12 cellular contexts compared by ENCODE assay signal in genomic region chr11:12137005-12137690, GRCh38. TPM values are rescaled to one million over a fixed set of nuclear protein-coding genes. Genes with fewer than 3 reads are reported as not detected.
DNase-seq lines count a peak whose midpoint lies in the region; ATAC-seq lines count a peak whose summit lies in the region.
"Had no signal": no experiment of that assay in that cellular context is flagged by ENCODE, and none has a peak within 500 bp of the region (broad histone marks: within the 10 kb centered on the region; RNA-seq: fewer than 3 reads in every experiment).

No MANE protein-coding gene starts in this region.

- H3K27me3 ChIP-seq in right cardiac atrium (ENCODE audit: control insufficient read depth, insufficient read depth): no peaks in the 10 kb centered on the region
- H3K27me3 ChIP-seq in stomach smooth muscle (ENCODE audit: control insufficient read depth in 1 of 2, insufficient read depth in 2 of 2, low read length in 2 of 2): no peaks in the 10 kb centered on the region

- 76% methylated on average over 12 of the region's 12 CpGs for WGBS in right cardiac atrium

- H3K36me3 ChIP-seq in stomach smooth muscle (ENCODE audit: control insufficient read depth in 2 of 2, insufficient read depth in 2 of 2, low read length in 2 of 2): peaks cover 0 to 7% of the 10 kb centered on the region in 2 donors

- H3K27me3 Mint-ChIP-seq in activated T-helper 2 cell treated with anti-CD3 and anti-CD28 coated beads, Interferon-gamma antibody, Interleukin-2, Interleukin-4, amounts not matched to agents 10 μg/mL and 5 μg/mL and 100 μg/mL, durations not matched to agents 14 hours and 24 hours and 36 hours (ENCODE audit: low read depth): no peaks in the 10 kb centered on the region

- intact Hi-C loops in activated T-helper 2 cell treated with anti-CD3 and anti-CD28 coated beads, Interferon-gamma antibody, Interleukin-2, Interleukin-4, amounts not matched to agents 10 μg/mL and 5 μg/mL and 100 μg/mL, durations not matched to agents 14 hours and 24 hours and 36 hours (cut with micrococcal nuclease): no loop called here
- intact Hi-C loops in right cardiac atrium (cut with DNase I): no loop called here

- peak overlapping the region; percentile 74 for H3K27ac Mint-ChIP-seq in activated T-helper 2 cell treated with anti-CD3 and anti-CD28 coated beads, Interferon-gamma antibody, Interleukin-2, Interleukin-4, amounts not matched to agents 10 μg/mL and 5 μg/mL and 100 μg/mL, durations not matched to agents 14 hours and 24 hours and 36 hours

- H3K4me3 ChIP-seq in right cardiac atrium (ENCODE audit: low read length) (no peak overlapping the region), stomach smooth muscle (ENCODE audit: low read length in 2 of 2) (peak overlapping the region in 1 of 2 donors; percentile 22)

- H3K27ac ChIP-seq in right cardiac atrium (ENCODE audit: low read length) (peak overlapping the region; percentile 53), stomach smooth muscle (ENCODE audit: low read length) (peak overlapping the region; percentile 85)

- H3K9ac ChIP-seq in stomach smooth muscle (ENCODE audit: low read length in 2 of 2): peak overlapping the region in 1 of 2 donors; percentile 30

- H3K9me3 ChIP-seq in right cardiac atrium (ENCODE audit: control insufficient read depth, low read length) (no peaks in the 10 kb centered on the region), stomach smooth muscle (ENCODE audit: control insufficient read depth in 2 of 2, low read length in 2 of 2) (no peaks in the 10 kb centered on the region)

- H3K4me3 Mint-ChIP-seq in activated T-helper 2 cell treated with anti-CD3 and anti-CD28 coated beads, Interferon-gamma antibody, Interleukin-2, Interleukin-4, amounts not matched to agents 10 μg/mL and 5 μg/mL and 100 μg/mL, durations not matched to agents 14 hours and 24 hours and 36 hours (ENCODE audit: low read depth): no peak overlapping the region
- H3K4me3 Mint-ChIP-seq: brain had no signal

- peaks cover 41% of the 10 kb centered on the region for H3K4me1 ChIP-seq in right cardiac atrium (ENCODE audit: control insufficient read depth, insufficient read depth, low read length)
- peaks cover 68% of the 10 kb centered on the region for H3K4me1 ChIP-seq in stomach smooth muscle (ENCODE audit: control insufficient read depth, insufficient read depth, low read length)

- peak in 1 of 2 donors; percentile 18 for ATAC-seq in right cardiac atrium

- H3K9me3 Mint-ChIP-seq in activated T-helper 2 cell treated with anti-CD3 and anti-CD28 coated beads, Interferon-gamma antibody, Interleukin-2, Interleukin-4, amounts not matched to agents 10 μg/mL and 5 μg/mL and 100 μg/mL, durations not matched to agents 14 hours and 24 hours and 36 hours: no peaks in the 10 kb centered on the region

- H3K36me3 Mint-ChIP-seq in activated T-helper 2 cell treated with anti-CD3 and anti-CD28 coated beads, Interferon-gamma antibody, Interleukin-2, Interleukin-4, amounts not matched to agents 10 μg/mL and 5 μg/mL and 100 μg/mL, durations not matched to agents 14 hours and 24 hours and 36 hours (ENCODE audit: low read depth): peaks cover 63% of the 10 kb centered on the region
- H3K36me3 Mint-ChIP-seq: brain had no signal

- DNase-seq in DMS 273 (lab: John Stamatoyannopoulos, UW; ENCODE audit: unreplicated experiment): peak; percentile 32
- DNase-seq in DMS 273 treated with DMSO at 0.1 percent for 48 hours (lab: John Stamatoyannopoulos, UW): no peak
- no peak for DNase-seq in activated T-helper 2 cell treated with anti-CD3 and anti-CD28 coated beads, Interferon-gamma antibody, Interleukin-2, Interleukin-4, amounts not matched to agents 10 μg/mL and 5 μg/mL and 100 μg/mL, durations not matched to agents 14 hours and 24 hours and 36 hours (ENCODE audit: low spot score)
- peak in 2 of 3 donors; percentile 65 to 67 for DNase-seq in right cardiac atrium
- DNase-seq in GM19240 (ENCODE audit: insufficient read length, low spot score): no peak
- no peak for DNase-seq in middle frontal gyrus (ENCODE audit: extremely low spot score, low spot score)
- no peak for DNase-seq in activated CD8-positive, alpha-beta memory T cell treated with anti-CD3 and anti-CD28 coated beads, Interleukin-2, amount 50 U/mL, for 48 hours
- DNase-seq: EL, foreskin fibroblast, NCI-H526 had no signal

- peaks cover 62% of the 10 kb centered on the region for H3K4me1 Mint-ChIP-seq in activated T-helper 2 cell treated with anti-CD3 and anti-CD28 coated beads, Interferon-gamma antibody, Interleukin-2, Interleukin-4, amounts not matched to agents 10 μg/mL and 5 μg/mL and 100 μg/mL, durations not matched to agents 14 hours and 24 hours and 36 hours (ENCODE audit: low read depth)

RNA-seq across cellular contexts. Expression of gene MICAL2, which starts 26.8 kb away (rescaled TPM):
- total RNA-seq in activated T-helper 2 cell treated with anti-CD3 and anti-CD28 coated beads, Interferon-gamma antibody, Interleukin-2, Interleukin-4, amounts not matched to agents 10 μg/mL and 5 μg/mL and 100 μg/mL, durations not matched to agents 14 hours and 24 hours and 36 hours: 736 TPM in 2 replicates
- 100 to 1,000 TPM in 1 of 4 donors, 10 to 100 TPM in 3; 92.1 to 115 (median 95.1) TPM for total RNA-seq in right cardiac atrium
- polyA plus RNA-seq in right cardiac atrium: 62.9 TPM

Comparison
In these comparisons a context has a peak if more than half of its experiments do, and no peak if none do; other contexts are left out.
1. DNase-seq: peak in DMS 273 (single experiment) and right cardiac atrium (2 of 3); none in DMS 273 treated with DMSO at 0.1 percent for 48 hours (single experiment), activated T-helper 2 cell treated with anti-CD3 and anti-CD28 coated beads, Interferon-gamma antibody, Interleukin-2, Interleukin-4, amounts not matched to agents 10 μg/mL and 5 μg/mL and 100 μg/mL, durations not matched to agents 14 hours and 24 hours and 36 hours (single experiment), GM19240 (single experiment), middle frontal gyrus (single experiment) and activated CD8-positive, alpha-beta memory T cell treated with anti-CD3 and anti-CD28 coated beads, Interleukin-2, amount 50 U/mL, for 48 hours (single experiment).